In the genomic region with DNA sequence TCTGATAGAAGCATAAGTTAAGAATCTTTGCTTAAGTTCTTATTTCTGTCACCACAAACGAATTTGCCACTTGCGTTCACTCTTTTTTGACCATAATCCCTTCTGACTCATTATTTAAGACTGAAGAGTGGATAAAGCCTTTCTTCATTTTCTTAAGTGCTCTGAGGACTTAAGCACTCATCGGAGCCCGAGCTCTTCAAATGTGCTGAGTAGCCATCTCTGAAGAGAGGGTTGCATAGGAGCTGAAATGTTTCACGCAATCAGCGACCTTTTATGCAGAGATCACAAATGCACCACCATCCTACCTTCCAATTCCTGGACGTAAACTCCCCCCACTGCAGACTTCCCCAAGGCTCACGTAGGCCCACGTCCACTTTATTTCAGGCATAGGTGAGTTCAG, we compare ENCODE assay signal across 23 cellular contexts.
"Had no signal": no experiment of that assay in that cellular context is flagged by ENCODE, and none has a peak within 500 bp of the region (broad histone marks: within the 10 kb centered on the region; RNA-seq: fewer than 3 reads in every experiment).

No MANE protein-coding gene starts in this region.

- H3K27ac Mint-ChIP-seq: activated T-cell treated with anti-CD3 and anti-CD28 coated beads, Interleukin-2, amount 50 U/mL, for 72 hours; immature natural killer cell; natural killer cell treated with Interleukin-12 subunit alpha and Interleukin-12 subunit beta and Interleukin-15 and Interleukin-18, amount 100 ng/mL, for 72 hours; T-helper 17 cell had no signal

- H3K27me3 Mint-ChIP-seq: T-helper 17 cell had no signal

- H3K4me3 ChIP-seq: ovary, prostate gland, right atrium auricular region, spleen, tibial artery had no signal

- H3K36me3 ChIP-seq: neutrophil, ovary, prostate gland, right atrium auricular region, spleen, tibial artery had no signal

- H3K9me3 ChIP-seq: neutrophil, ovary, prostate gland, right atrium auricular region, tibial artery had no signal

- H3K4me1 Mint-ChIP-seq: immature natural killer cell, T-helper 17 cell had no signal

- H3K27me3 ChIP-seq: neutrophil, ovary, right atrium auricular region, spleen, tibial artery had no signal

- H3K27ac ChIP-seq: neutrophil, ovary, prostate gland, right atrium auricular region, spleen, tibial artery had no signal

- H3K9me3 Mint-ChIP-seq: natural killer cell treated with Interleukin-12 subunit alpha and Interleukin-12 subunit beta and Interleukin-15 and Interleukin-18, amount 100 ng/mL, for 72 hours had no signal

- ATAC-seq: activated T-cell treated with anti-CD3 and anti-CD28 coated beads, Interleukin-2, amount 50 U/mL, for 72 hours; left lobe of liver; stimulated activated naive CD8-positive, alpha-beta T cell treated with anti-CD3 and anti-CD28 coated beads, Interleukin-15, Interleukin-2, amounts not matched to agents 100 U/mL and 50 U/mL, for 24 hours; T-helper 17 cell had no signal

- H3K4me1 ChIP-seq: prostate gland, right atrium auricular region, spleen, tibial artery had no signal

- H3K4me3 Mint-ChIP-seq: activated T-cell treated with anti-CD3 and anti-CD28 coated beads, Interleukin-2, amount 50 U/mL, for 72 hours; immature natural killer cell; natural killer cell treated with Interleukin-12 subunit alpha and Interleukin-12 subunit beta and Interleukin-15 and Interleukin-18, amount 100 ng/mL, for 72 hours; T-helper 17 cell had no signal

- DNase-seq: activated CD4-positive, alpha-beta T cell treated with anti-CD3 and anti-CD28 coated beads for 4 hours; activated CD4-positive, alpha-beta T cell treated with anti-CD3 and anti-CD28 coated beads, Interleukin-2, amount 50 U/mL, for 48 hours; activated CD4-positive, CD25-positive, alpha-beta regulatory T cell; activated effector memory CD4-positive, alpha-beta T cell treated with Interleukin-2 at 50 U/mL for 16 hours; activated naive CD4-positive, alpha-beta T cell treated with anti-CD3 and anti-CD28 coated beads, Interleukin-2, amount 50 U/mL, for 16 hours; activated T-cell treated with anti-CD3 and anti-CD28 coated beads, Interleukin-2, amount 50 U/mL, for 72 hours; central memory CD4-positive, alpha-beta T cell; dermis blood vessel endothelial cell; effector CD8-positive, alpha-beta T cell; erythroblast; foreskin fibroblast; ovary; spleen; stimulated activated CD4-positive, alpha-beta T cell treated with anti-CD3 and anti-CD28 coated beads, Interleukin-4, amount 100 ng/mL, for 24 hours; stimulated activated naive CD8-positive, alpha-beta T cell treated with anti-CD3 and anti-CD28 coated beads, Interleukin-15, Interleukin-2, amounts not matched to agents 100 U/mL and 50 U/mL, for 24 hours; T-helper 17 cell; tibial artery had no signal

- H3K36me3 Mint-ChIP-seq: immature natural killer cell; natural killer cell treated with Interleukin-12 subunit alpha and Interleukin-12 subunit beta and Interleukin-15 and Interleukin-18, amount 100 ng/mL, for 72 hours had no signal
